Comparison of ENCODE assay signal across 8 cellular contexts in genomic region chr11:46238967-46239800, GRCh38. TPM values are rescaled to one million over a fixed set of nuclear protein-coding genes. Genes with fewer than 3 reads are reported as not detected.
DNase-seq lines count a peak whose midpoint lies in the region; ATAC-seq and TF ChIP-seq lines count a peak whose summit lies in the region.

No MANE protein-coding gene starts in this region.

- dilution Hi-C loops in IMR-90 (cut with HindIII; ENCODE audit: low sequenced_read_pairs, unreplicated experiment) = no loop called here

- peak overlapping the region; percentile 92 for H2AK9ac ChIP-seq in IMR-90 (replicated peaks; ENCODE audit: low read depth, low read length, poor library complexity)

- H3K27me3 ChIP-seq in IMR-90 (ENCODE audit: control insufficient read depth, insufficient read depth, low read length) = no peaks in the 10 kb centered on the region

- 3% methylated on average over 26 of the region's 46 CpGs; no CpG with 5 or more reads in 1 of the 2 experiments for WGBS in IMR-90 (ENCODE audit: extremely low coverage in 2 of 2, insufficient read length in 1 of 2), 2 experiments

- H3K27ac Mint-ChIP-seq in nephron = peak overlapping the region; percentile 41 to 86 (median 45)

- H3K79me1 ChIP-seq in IMR-90 (ENCODE audit: low read depth in 1 of 2, low read length in 2 of 2) = peaks cover 9 to 46% of the 10 kb centered on the region in 2 experiments

- peaks cover 24% of the 10 kb centered on the region for H3K27me3 Mint-ChIP-seq in nephron (ENCODE audit: low read depth)

- peak overlapping the region; percentile 82 for H2BK5ac ChIP-seq in IMR-90 (ENCODE audit: low read depth, low read length, poor library complexity, severe bottlenecking)

- peak overlapping the region; percentile 80 for H3K4me2 ChIP-seq in IMR-90 (ENCODE audit: low read depth, low read length)

- H2BK120ac ChIP-seq in IMR-90 (ENCODE audit: low read depth, low read length) = peak overlapping the region; percentile 96

- TF ChIP-seq RAD21 in IMR-90 (IDR thresholded peaks at IDR 0.05; ENCODE audit: low read length) = peak; percentile 99

- 0 out of 2 replicates have a peak, but pooled peaks have one; percentile 6 for TF ChIP-seq POLR2A in IMR-90 (IDR thresholded peaks at IDR 0.05; ENCODE audit: low read depth, low read length)

- peak overlapping the region; percentile 84 for H3K27ac ChIP-seq in IMR-90 (ENCODE audit: insufficient read depth, low read length)
- H3K27ac ChIP-seq in RWPE1 = peak overlapping the region; percentile 98

- H2AFZ ChIP-seq in IMR-90 (replicated peaks; ENCODE audit: low read length, poor library complexity) = peak overlapping the region; percentile 97

- H3K9me3 ChIP-seq in IMR-90 (ENCODE audit: control insufficient read depth, insufficient read depth, low read length) = no peaks in the 10 kb centered on the region

- H3K9ac ChIP-seq in IMR-90 (ENCODE audit: low read depth, low read length) = peak overlapping the region; percentile 78

- peak overlapping the region; percentile 93 for H2BK20ac ChIP-seq in IMR-90 (ENCODE audit: low read depth, low read length)

- CTCF ChIA-PET in IMR-90 (lab: Yijun Ruan, JAX) (interaction anchor here (0.6 to 3.1 kb wide), 13 partner anchors 9 to 233 kb away, joined by 3 to 27 read pairs (median 6); partner anchors contain the start of gene CREB3L1), RWPE1 (lab: Yijun Ruan, JAX) (interaction anchor here (0.5 to 4.0 kb wide), 36 partner anchors 21 to 1949 kb away, joined by 3 to 35 read pairs (median 4); no protein-coding TSS in a partner anchor)

- H4K91ac ChIP-seq in IMR-90 (ENCODE audit: insufficient read depth, low read depth, low read length) = peak overlapping the region; percentile 92

- no peaks in the 10 kb centered on the region for H3K36me3 Mint-ChIP-seq in nephron (ENCODE audit: low read depth)

- H3K4me1 Mint-ChIP-seq in nephron = peaks cover 48% of the 10 kb centered on the region

- peaks cover 10% of the 10 kb centered on the region for H3K9me1 ChIP-seq in IMR-90 (ENCODE audit: insufficient read depth, low read length)

- TF ChIP-seq CTCF in IMR-90 (conservative IDR thresholded peaks at IDR 0.05; ENCODE audit: low read depth, low read length) = peak; percentile 99
- TF ChIP-seq CTCF in RWPE1 (conservative IDR thresholded peaks at IDR 0.05; ENCODE audit: low read depth) = peak; percentile 97
- peak; percentile 50 for TF ChIP-seq CTCF in fibroblast of pulmonary artery (IDR thresholded peaks at IDR 0.05; ENCODE audit: low read length, missing control alignments)
- TF ChIP-seq CTCF in nephron (IDR thresholded peaks at IDR 0.05; ENCODE audit: unreplicated experiment in 3 of 3) = peak; percentile 99 to 100 (median 99)

- in situ Hi-C loops in Caki2 (cut with HindIII; ENCODE audit: low pct_unique_long_range_greater_than_20kb, low sequenced_read_pairs) (no loop called here), IMR-90 (cut with MboI; ENCODE audit: low sequenced_read_pairs) (no loop called here)

- peak overlapping the region; percentile 69 to 85 (median 76) for H3K4me3 Mint-ChIP-seq in nephron

- ATAC-seq in GM21447 (IDR thresholded peaks at IDR 0.05; ENCODE audit: unreplicated experiment) (peak; percentile 60), IMR-90 (ENCODE audit: low read depth) (peak; percentile 66)

- peak overlapping the region; percentile 97 for H3K4ac ChIP-seq in IMR-90 (ENCODE audit: low read depth, low read length)

- POLR2A ChIA-PET in IMR-90 (lab: Charles Lee; ENCODE audit: unreplicated experiment) = interaction anchor here (1.5 kb wide), 1 partner anchor 39 kb away, joined by 7 read pairs; no protein-coding TSS in a partner anchor
- POLR2A ChIA-PET in RWPE1 (lab: Yijun Ruan, JAX; ENCODE audit: low non-redundant PET) = interaction anchor here (0.6 kb wide), 1 partner anchor 70 kb away, joined by 4 read pairs; no protein-coding TSS in a partner anchor

- peak overlapping the region; percentile 72 to 97 for H4K8ac ChIP-seq in IMR-90 (ENCODE audit: low read depth in 2 of 2, low read length in 2 of 2)

- DNase-seq in Caki2 (ENCODE audit: low read depth) (peak; percentile 76), IMR-90 (peak; percentile 84), RWPE1 (ENCODE audit: low spot score) (peak; percentile 83), fibroblast of pulmonary artery (ENCODE audit: low read depth) (peak; percentile 90)
- DNase-seq in activated T-helper 9 cell treated with anti-CD3 and anti-CD28 coated beads, Interleukin-2, amount 50 U/mL, for 16 hours (ENCODE audit: low read depth) = peak; percentile 70
- peak; percentile 70 for DNase-seq in stimulated activated naive CD4-positive, alpha-beta T cell treated with Interleukin-2 at 50 U/mL for 16 hours (lab: John Stamatoyannopoulos, UW)

- H4K5ac ChIP-seq in IMR-90 (ENCODE audit: low read depth, low read length) = peak overlapping the region; percentile 92

- peak overlapping the region; percentile 99; the same call in 2 of the 3 replicates for H2BK15ac ChIP-seq in IMR-90 (ENCODE audit: low read depth, low read length)

- peak overlapping the region; percentile 90 for H3K18ac ChIP-seq in IMR-90 (ENCODE audit: low read depth, low read length)

- peak overlapping the region; percentile 88 for H3K14ac ChIP-seq in IMR-90 (replicated peaks; ENCODE audit: low read depth, low read length)

- H4K20me1 ChIP-seq in IMR-90 (ENCODE audit: insufficient read depth, low read length) = no peaks in the 10 kb centered on the region

- intact Hi-C loops in IMR-90 (cut with micrococcal nuclease) = loop anchor here (1.0 to 5.0 kb wide), 7 partner anchors 40 to 274 kb away; partner anchors contain the start of gene PHF21A

- H3K9me3 Mint-ChIP-seq in nephron = peaks cover 3% of the 10 kb centered on the region

- H3K23ac ChIP-seq in IMR-90 (ENCODE audit: low read depth, low read length) = peak overlapping the region; percentile 91

- peak overlapping the region; percentile 41 for H3K4me3 ChIP-seq in IMR-90 (ENCODE audit: insufficient read depth, low read depth, low read length)
- peak overlapping the region; percentile 66 for H3K4me3 ChIP-seq in fibroblast of pulmonary artery (replicated peaks; ENCODE audit: low read depth, low read length)

- peak overlapping the region; percentile 86 for H2AK5ac ChIP-seq in IMR-90 (ENCODE audit: low read depth, low read length)

- no TSS peak for BruUV-seq in IMR-90 (replicated peaks; lab: Mats Ljungman, UMichigan)

- H3K36me3 ChIP-seq in IMR-90 (ENCODE audit: control insufficient read depth, insufficient read depth, low read length) = no peaks in the 10 kb centered on the region

- peak overlapping the region; percentile 82; the same call in 1 of the 2 replicates for H3K56ac ChIP-seq in IMR-90 (ENCODE audit: extremely low read depth, insufficient read depth, low read length)

- H3K4me1 ChIP-seq in IMR-90 (ENCODE audit: control insufficient read depth, insufficient read depth, low read length) = peaks cover 29% of the 10 kb centered on the region

TF ChIP-seq in IMR-90, 13 proteins besides CTCF, POLR2A, EP300 and RAD21:
- TF ChIP-seq CHD1 (IDR thresholded peaks at IDR 0.05; ENCODE audit: low read depth, low read length) (peak; percentile 78; the same call in 1 of the 2 replicates), BHLHE40 (IDR thresholded peaks at IDR 0.05; ENCODE audit: low read depth, low read length) (no peak), RFX5 (IDR thresholded peaks at IDR 0.05; ENCODE audit: low read depth, low read length) (no peak), SMC3 (IDR thresholded peaks at IDR 0.05; ENCODE audit: low read depth, low read length) (peak; percentile 98), MXI1 (IDR thresholded peaks at IDR 0.05; ENCODE audit: borderline replicate concordance, low read depth, low read length) (peak; percentile 61; the same call in 1 of the 2 replicates), MAZ (IDR thresholded peaks at IDR 0.05; ENCODE audit: borderline replicate concordance, low read depth, low read length) (peak; percentile 80; the same call in 1 of the 2 replicates)

RNA-seq across cellular contexts. Expression of gene CREB3L1, which starts 38.3 kb away (rescaled TPM):
- total RNA-seq in Caki2 (2014; rRNA removed; shearing (Covaris generic); ENCODE audit: low replicate concordance) = not detected in 2 replicates
- total RNA-seq in IMR-90 (2012; rRNA removed) = 8.1 and 10.0 TPM in 2 replicates
- polyA plus RNA-seq in IMR-90 (2012; rRNA removed) = 76.9 and 82.3 TPM in 2 replicates
- 85.0 and 112 TPM in 2 replicates for polyA plus RNA-seq in IMR-90 (2012; cell fraction: cytosol; rRNA removed)
- 50.1 and 52.2 TPM in 2 replicates for polyA plus RNA-seq in IMR-90 (2012; cell fraction: nucleus; rRNA removed; ENCODE audit: low replicate concordance)

Comparison
In these comparisons a context has a peak if more than half of its experiments do, and no peak if none do; other contexts are left out.
1. Peak in every context shown above with its lines: DNase-seq, ATAC-seq, H3K4me3 ChIP-seq and H3K27ac ChIP-seq.